21 cellular contexts compared by ENCODE assay signal in the genomic region with DNA sequence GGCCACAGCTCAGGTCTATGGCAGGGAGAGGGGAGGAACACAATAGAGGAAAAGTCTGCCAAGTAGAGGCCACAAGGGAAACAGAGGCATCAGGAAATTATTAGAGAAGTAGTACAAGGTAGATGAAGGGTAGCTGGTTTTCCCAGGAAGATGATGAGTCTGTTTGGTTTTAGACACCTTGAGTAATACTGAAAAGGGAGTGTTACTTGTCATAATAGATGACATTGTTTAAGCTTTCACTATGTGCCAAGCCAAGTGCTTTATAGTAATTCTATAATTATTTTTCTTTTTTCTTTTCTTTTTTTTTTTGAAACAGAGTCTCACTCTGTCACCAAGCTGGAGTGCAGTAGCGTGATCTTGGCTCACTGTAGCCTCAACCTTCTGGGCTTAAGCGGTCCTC. TPM values are rescaled to one million over a fixed set of nuclear protein-coding genes. Genes with fewer than 3 reads are reported as not detected.
A peak's percentile ranks its signal among the peaks of the same experiment; 100 is the strongest.
DNase-seq lines count a peak whose midpoint lies in the region; ATAC-seq and TF ChIP-seq lines count a peak whose summit lies in the region.
"Had no signal": no experiment of that assay in that cellular context is flagged by ENCODE, and none has a peak within 500 bp of the region (broad histone marks: within the 10 kb centered on the region; RNA-seq: fewer than 3 reads in every experiment).

No MANE protein-coding gene starts in this region.

- H3K4me3 Mint-ChIP-seq in T-helper 1 cell treated with Interleukin-12 subunit alpha and Interleukin-12 subunit beta and Interleukin-4 antibody, amounts not matched to agents 30 μg/mL and 1 μg/mL, for 36 hours = peak overlapping the region; percentile 12
- H3K4me3 Mint-ChIP-seq in activated T-helper 2 cell treated with anti-CD3 and anti-CD28 coated beads, Interferon-gamma antibody, Interleukin-2, Interleukin-4, amounts not matched to agents 10 μg/mL and 5 μg/mL and 100 μg/mL, durations not matched to agents 14 hours and 24 hours and 36 hours (ENCODE audit: low read depth) = no peak overlapping the region
- no peak overlapping the region for H3K4me3 Mint-ChIP-seq in stimulated activated naive CD8-positive, alpha-beta T cell treated with anti-CD3 and anti-CD28 coated beads, Interleukin-15, Interleukin-2, amounts not matched to agents 100 ng/mL and 50 ng/mL, for 24 hours
- no peak overlapping the region for H3K4me3 Mint-ChIP-seq in glutamatergic neuron (ENCODE audit: unreplicated experiment)
- H3K4me3 Mint-ChIP-seq: activated naive CD8-positive, alpha-beta T cell; type B pancreatic cell had no signal

- peaks cover 18% of the 10 kb centered on the region for H3K36me3 Mint-ChIP-seq in T-helper 1 cell treated with Interleukin-12 subunit alpha and Interleukin-12 subunit beta and Interleukin-4 antibody, amounts not matched to agents 30 μg/mL and 1 μg/mL, for 36 hours (ENCODE audit: low read depth)
- peaks cover 0 to 5% of the 10 kb centered on the region in 2 donors for H3K36me3 Mint-ChIP-seq in activated naive CD4-positive, alpha-beta T cell treated with anti-CD3 and anti-CD28 coated beads, Interleukin-2, amount 50 U/mL, for 72 hours
- peaks cover 47% of the 10 kb centered on the region for H3K36me3 Mint-ChIP-seq in activated T-helper 2 cell treated with anti-CD3 and anti-CD28 coated beads, Interferon-gamma antibody, Interleukin-2, Interleukin-4, amounts not matched to agents 10 μg/mL and 5 μg/mL and 100 μg/mL, durations not matched to agents 14 hours and 24 hours and 36 hours (ENCODE audit: low read depth)
- peaks cover 39% of the 10 kb centered on the region for H3K36me3 Mint-ChIP-seq in stimulated activated naive CD8-positive, alpha-beta T cell treated with anti-CD3 and anti-CD28 coated beads, Interleukin-15, Interleukin-2, amounts not matched to agents 100 ng/mL and 50 ng/mL, for 24 hours (ENCODE audit: low read depth)
- H3K36me3 Mint-ChIP-seq in glutamatergic neuron (ENCODE audit: unreplicated experiment) = no peaks in the 10 kb centered on the region

- intact Hi-C loops in activated T-helper 2 cell treated with anti-CD3 and anti-CD28 coated beads, Interferon-gamma antibody, Interleukin-2, Interleukin-4, amounts not matched to agents 10 μg/mL and 5 μg/mL and 100 μg/mL, durations not matched to agents 14 hours and 24 hours and 36 hours (cut with micrococcal nuclease) = loop anchor here (1.0 kb wide), 1 partner anchor 11 kb away; no protein-coding TSS in a partner anchor

- no peak for TF ChIP-seq CTCF in glutamatergic neuron (IDR thresholded peaks at IDR 0.05; ENCODE audit: partially characterized antibody, unreplicated experiment)

- H3K9me3 Mint-ChIP-seq in T-helper 1 cell treated with Interleukin-12 subunit alpha and Interleukin-12 subunit beta and Interleukin-4 antibody, amounts not matched to agents 30 μg/mL and 1 μg/mL, for 36 hours = no peaks in the 10 kb centered on the region
- H3K9me3 Mint-ChIP-seq in activated naive CD4-positive, alpha-beta T cell treated with anti-CD3 and anti-CD28 coated beads, Interleukin-2, amount 50 U/mL, for 72 hours = no peaks in the 10 kb centered on the region
- no peaks in the 10 kb centered on the region for H3K9me3 Mint-ChIP-seq in activated T-helper 2 cell treated with anti-CD3 and anti-CD28 coated beads, Interferon-gamma antibody, Interleukin-2, Interleukin-4, amounts not matched to agents 10 μg/mL and 5 μg/mL and 100 μg/mL, durations not matched to agents 14 hours and 24 hours and 36 hours
- H3K9me3 Mint-ChIP-seq in stimulated activated naive CD8-positive, alpha-beta T cell treated with anti-CD3 and anti-CD28 coated beads, Interleukin-15, Interleukin-2, amounts not matched to agents 100 ng/mL and 50 ng/mL, for 24 hours = no peaks in the 10 kb centered on the region
- H3K9me3 Mint-ChIP-seq in glutamatergic neuron (ENCODE audit: unreplicated experiment) = no peaks in the 10 kb centered on the region
- H3K9me3 Mint-ChIP-seq: type B pancreatic cell had no signal

- peak; percentile 80 to 84 for ATAC-seq in activated naive CD4-positive, alpha-beta T cell treated with anti-CD3 and anti-CD28 coated beads, Interleukin-2, amount 50 U/mL, for 72 hours
- ATAC-seq: heart right ventricle, left cardiac atrium, Right ventricle myocardium inferior had no signal

- H3K27me3 Mint-ChIP-seq in T-helper 1 cell treated with Interleukin-12 subunit alpha and Interleukin-12 subunit beta and Interleukin-4 antibody, amounts not matched to agents 30 μg/mL and 1 μg/mL, for 36 hours (ENCODE audit: low read depth) = no peaks in the 10 kb centered on the region
- no peaks in the 10 kb centered on the region for H3K27me3 Mint-ChIP-seq in activated T-helper 2 cell treated with anti-CD3 and anti-CD28 coated beads, Interferon-gamma antibody, Interleukin-2, Interleukin-4, amounts not matched to agents 10 μg/mL and 5 μg/mL and 100 μg/mL, durations not matched to agents 14 hours and 24 hours and 36 hours (ENCODE audit: low read depth)
- no peaks in the 10 kb centered on the region for H3K27me3 Mint-ChIP-seq in stimulated activated naive CD8-positive, alpha-beta T cell treated with anti-CD3 and anti-CD28 coated beads, Interleukin-15, Interleukin-2, amounts not matched to agents 100 ng/mL and 50 ng/mL, for 24 hours
- H3K27me3 Mint-ChIP-seq in glutamatergic neuron (ENCODE audit: unreplicated experiment) = no peaks in the 10 kb centered on the region
- H3K27me3 Mint-ChIP-seq: activated naive CD8-positive, alpha-beta T cell; type B pancreatic cell had no signal

- DNase-seq in T-helper 1 cell (no peak), glutamatergic neuron (no peak), NCI-H128 (lab: John Stamatoyannopoulos, UW; ENCODE audit: unreplicated experiment) (no peak)
- no peak for DNase-seq in activated naive CD4-positive, alpha-beta T cell treated with anti-CD3 and anti-CD28 coated beads, Interleukin-2, amount 50 U/mL, for 72 hours (ENCODE audit: low spot score in 2 of 2)
- DNase-seq in activated naive CD4-positive, alpha-beta T cell treated with Interleukin-2 at 50 U/mL for 16 hours = no peak
- no peak for DNase-seq in activated T-helper 2 cell treated with anti-CD3 and anti-CD28 coated beads, Interferon-gamma antibody, Interleukin-2, Interleukin-4, amounts not matched to agents 10 μg/mL and 5 μg/mL and 100 μg/mL, durations not matched to agents 14 hours and 24 hours and 36 hours (ENCODE audit: low spot score)
- DNase-seq: DMS79; GOT3; heart right ventricle; IMR-90; left cardiac atrium; mammary epithelial cell; NCI-H1436; NCI-H446 treated with DMSO at 0.1 percent for 48 hours; sigmoid colon; stimulated activated CD4-positive, alpha-beta T cell treated with anti-CD3 and anti-CD28 coated beads, Interleukin-15, amount 100 ng/mL, for 24 hours had no signal

- H3K4me1 Mint-ChIP-seq in T-helper 1 cell treated with Interleukin-12 subunit alpha and Interleukin-12 subunit beta and Interleukin-4 antibody, amounts not matched to agents 30 μg/mL and 1 μg/mL, for 36 hours (ENCODE audit: low read depth) = peaks cover 51% of the 10 kb centered on the region
- peaks cover 49% of the 10 kb centered on the region for H3K4me1 Mint-ChIP-seq in activated T-helper 2 cell treated with anti-CD3 and anti-CD28 coated beads, Interferon-gamma antibody, Interleukin-2, Interleukin-4, amounts not matched to agents 10 μg/mL and 5 μg/mL and 100 μg/mL, durations not matched to agents 14 hours and 24 hours and 36 hours (ENCODE audit: low read depth)
- peaks cover 52% of the 10 kb centered on the region for H3K4me1 Mint-ChIP-seq in stimulated activated naive CD8-positive, alpha-beta T cell treated with anti-CD3 and anti-CD28 coated beads, Interleukin-15, Interleukin-2, amounts not matched to agents 100 ng/mL and 50 ng/mL, for 24 hours (ENCODE audit: low read depth)
- H3K4me1 Mint-ChIP-seq in glutamatergic neuron (ENCODE audit: low read depth, unreplicated experiment) = no peaks in the 10 kb centered on the region

- H3K27ac Mint-ChIP-seq in T-helper 1 cell treated with Interleukin-12 subunit alpha and Interleukin-12 subunit beta and Interleukin-4 antibody, amounts not matched to agents 30 μg/mL and 1 μg/mL, for 36 hours = peak overlapping the region; percentile 9
- H3K27ac Mint-ChIP-seq in activated naive CD4-positive, alpha-beta T cell treated with anti-CD3 and anti-CD28 coated beads, Interleukin-2, amount 50 U/mL, for 72 hours = peak overlapping the region; percentile 2 to 70
- peak overlapping the region; percentile 63 for H3K27ac Mint-ChIP-seq in activated T-helper 2 cell treated with anti-CD3 and anti-CD28 coated beads, Interferon-gamma antibody, Interleukin-2, Interleukin-4, amounts not matched to agents 10 μg/mL and 5 μg/mL and 100 μg/mL, durations not matched to agents 14 hours and 24 hours and 36 hours
- peak overlapping the region; percentile 75 for H3K27ac Mint-ChIP-seq in stimulated activated naive CD8-positive, alpha-beta T cell treated with anti-CD3 and anti-CD28 coated beads, Interleukin-15, Interleukin-2, amounts not matched to agents 100 ng/mL and 50 ng/mL, for 24 hours
- no peak overlapping the region for H3K27ac Mint-ChIP-seq in glutamatergic neuron (ENCODE audit: unreplicated experiment)
- H3K27ac Mint-ChIP-seq: activated naive CD8-positive, alpha-beta T cell; type B pancreatic cell had no signal

RNA-seq across cellular contexts. Expression of a gene that starts 13.7 kb away (rescaled TPM):
- total RNA-seq in activated naive CD4-positive, alpha-beta T cell treated with anti-CD3 and anti-CD28 coated beads, Interleukin-2, amount 50 U/mL, for 72 hours = 10 to 100 TPM; 15.0 to 27.4 TPM
- 47.6 and 48.7 TPM in 2 replicates for total RNA-seq in activated T-helper 2 cell treated with anti-CD3 and anti-CD28 coated beads, Interferon-gamma antibody, Interleukin-2, Interleukin-4, amounts not matched to agents 10 μg/mL and 5 μg/mL and 100 μg/mL, durations not matched to agents 14 hours and 24 hours and 36 hours
- 14.0 TPM for total RNA-seq in glutamatergic neuron (ENCODE audit: unreplicated experiment)

RNA-seq across cellular contexts. Expression of a gene that starts 40.0 kb away (rescaled TPM):
- total RNA-seq in activated naive CD4-positive, alpha-beta T cell treated with anti-CD3 and anti-CD28 coated beads, Interleukin-2, amount 50 U/mL, for 72 hours = 10 to 100 TPM in 1 of 2 donors, 1 to 10 TPM in 1; 8.5 to 10.3 TPM
- 10.1 and 10.5 TPM in 2 replicates for total RNA-seq in activated T-helper 2 cell treated with anti-CD3 and anti-CD28 coated beads, Interferon-gamma antibody, Interleukin-2, Interleukin-4, amounts not matched to agents 10 μg/mL and 5 μg/mL and 100 μg/mL, durations not matched to agents 14 hours and 24 hours and 36 hours
- total RNA-seq in glutamatergic neuron (ENCODE audit: unreplicated experiment) = 7.4 TPM

RNA-seq across cellular contexts. Expression of a gene that starts 40.3 kb away (rescaled TPM):
- 10 to 100 TPM; 14.7 to 16.8 TPM for total RNA-seq in activated naive CD4-positive, alpha-beta T cell treated with anti-CD3 and anti-CD28 coated beads, Interleukin-2, amount 50 U/mL, for 72 hours
- total RNA-seq in activated T-helper 2 cell treated with anti-CD3 and anti-CD28 coated beads, Interferon-gamma antibody, Interleukin-2, Interleukin-4, amounts not matched to agents 10 μg/mL and 5 μg/mL and 100 μg/mL, durations not matched to agents 14 hours and 24 hours and 36 hours = 21.8 and 23.8 TPM in 2 replicates
- 18.4 TPM for total RNA-seq in glutamatergic neuron (ENCODE audit: unreplicated experiment)
